In genomic region chr17:7021993-7022778, GRCh38 we compare ENCODE assay signal across 8 cellular contexts. TPM values are rescaled to one million over a fixed set of nuclear protein-coding genes. Genes with fewer than 3 reads are reported as not detected.
DNase-seq lines count a peak whose midpoint lies in the region; ATAC-seq and TF ChIP-seq lines count a peak whose summit lies in the region.

No MANE protein-coding gene starts in this region.

- H3K27ac Mint-ChIP-seq in endothelial cell (ENCODE audit: unreplicated experiment) = peak overlapping the region; percentile 100

- peaks cover 46% of the 10 kb centered on the region for H3K36me3 Mint-ChIP-seq in endothelial cell (ENCODE audit: low read depth, unreplicated experiment)

- H3K27me3 Mint-ChIP-seq in endothelial cell (ENCODE audit: unreplicated experiment) = peaks cover 31% of the 10 kb centered on the region

- TF ChIP-seq CTCF in endothelial cell (IDR thresholded peaks at IDR 0.05; ENCODE audit: unreplicated experiment) = peak; percentile 97

- peaks cover 81% of the 10 kb centered on the region for H3K4me1 Mint-ChIP-seq in endothelial cell (ENCODE audit: unreplicated experiment)

- DNase-seq in SIG-M5 treated with dmso at 0.1 percent for 504 hours (lab: John Stamatoyannopoulos, UW; ENCODE audit: unreplicated experiment) = peak; percentile 63
- DNase-seq in SIG-M5 (lab: John Stamatoyannopoulos, UW) = no peak
- DNase-seq in NCI-H748 (lab: John Stamatoyannopoulos, UW; ENCODE audit: unreplicated experiment) = peak; percentile 84
- DNase-seq in activated CD8-positive, alpha-beta memory T cell treated with anti-CD3 and anti-CD28 coated beads for 48 hours (ENCODE audit: low read depth in 2 of 3, low spot score in 2 of 3) = peak in 2 of 3 experiments; percentile 74 to 75
- peak; percentile 96 for DNase-seq in endothelial cell (ENCODE audit: low spot score)
- DNase-seq in midbrain (lab: John Stamatoyannopoulos, UW) = peak; percentile 69
- peak; percentile 90 for DNase-seq in stimulated activated CD8-positive, alpha-beta memory T cell treated with anti-CD3 and anti-CD28 coated beads, Interleukin-4, amount 100 ng/mL, for 48 hours

- peak; percentile 65 for ATAC-seq in HG03139 (IDR thresholded peaks at IDR 0.05; ENCODE audit: unreplicated experiment)

- no peaks in the 10 kb centered on the region for H3K9me3 Mint-ChIP-seq in endothelial cell (ENCODE audit: unreplicated experiment)

- H3K4me3 Mint-ChIP-seq in endothelial cell (ENCODE audit: unreplicated experiment) = peak overlapping the region; percentile 100

RNA-seq across cellular contexts. Expression of gene BCL6B, which starts 0.7 kb away (rescaled TPM):
- total RNA-seq in endothelial cell (ENCODE audit: unreplicated experiment) = 271 TPM

RNA-seq across cellular contexts. Expression of gene RNASEK, which starts 9.8 kb away (rescaled TPM):
- total RNA-seq in endothelial cell (ENCODE audit: unreplicated experiment) = 249 TPM

RNA-seq across cellular contexts. Expression of gene SLC16A13, which starts 13.6 kb away (rescaled TPM):
- 25.8 TPM for total RNA-seq in endothelial cell (ENCODE audit: unreplicated experiment)

RNA-seq across cellular contexts. Expression of gene SLC16A11, which starts 21.7 kb away (rescaled TPM):
- 0.33 TPM for total RNA-seq in endothelial cell (ENCODE audit: unreplicated experiment)

RNA-seq across cellular contexts. Expression of gene ALOX12, which starts 26.3 kb away (rescaled TPM):
- not detected for total RNA-seq in endothelial cell (ENCODE audit: unreplicated experiment)
